ENCODE assay signal across 8 cellular contexts in the genomic region with DNA sequence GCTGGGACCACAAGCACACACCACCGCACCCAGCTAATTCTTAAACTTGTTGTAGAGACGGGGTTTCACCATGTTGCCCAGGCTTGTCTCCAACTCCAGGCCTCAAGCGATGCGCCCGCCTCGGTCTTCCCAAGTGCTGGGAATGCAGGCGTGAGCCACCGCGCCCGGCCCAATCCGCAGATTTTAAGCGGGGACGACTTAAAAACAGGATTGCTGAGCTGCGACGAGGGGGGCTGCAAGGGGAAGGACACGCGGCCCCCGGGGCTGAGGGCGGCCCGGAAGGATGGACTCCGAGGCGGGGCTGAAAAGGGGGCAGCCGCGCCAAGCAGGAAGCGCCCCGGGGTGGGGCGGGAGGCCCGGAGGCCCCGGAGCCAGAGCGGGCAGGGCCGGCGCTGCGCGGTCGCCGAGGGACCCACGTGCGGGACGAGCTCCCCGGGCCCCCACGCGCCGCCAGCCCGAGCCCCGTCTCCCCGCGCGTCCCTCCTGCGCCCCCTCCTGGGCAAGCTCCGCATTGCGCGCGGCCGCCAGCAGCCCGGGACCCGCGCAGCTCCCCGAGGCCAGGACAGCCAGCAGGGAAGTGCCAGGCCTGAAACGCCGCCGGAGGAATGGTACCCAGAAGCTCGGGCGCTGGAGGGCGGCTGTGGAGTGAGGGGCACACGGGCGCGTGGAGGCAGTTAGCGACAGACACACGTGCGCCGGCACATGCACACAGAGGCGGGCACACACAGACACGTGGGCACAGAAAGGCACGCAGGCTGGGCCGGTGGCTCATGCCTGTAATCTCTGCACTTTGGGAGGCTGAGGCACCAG. TPM values are rescaled to one million over a fixed set of nuclear protein-coding genes. Genes with fewer than 3 reads are reported as not detected.
DNase-seq lines count a peak whose midpoint lies in the region; ATAC-seq and TF ChIP-seq lines count a peak whose summit lies in the region.

No MANE protein-coding gene starts in this region.

- H3K14ac ChIP-seq in trophoblast cell (ENCODE audit: low read length): no peak overlapping the region

- RAD21 ChIA-PET in HCT116 (lab: Charles Lee; ENCODE audit: low non-redundant PET in 1 of 2, low total read pairs in 2 of 2, uncharacterized antibody in 2 of 2, unreplicated experiment in 2 of 2): interaction anchor here (0.6 to 2.6 kb wide), 10 partner anchors 9 to 136 kb away, joined by 3 to 11 read pairs (median 4); no protein-coding TSS in a partner anchor

- H3K9me2 ChIP-seq in HCT116 (ENCODE audit: insufficient read depth): no peaks in the 10 kb centered on the region

- H3K18ac ChIP-seq in trophoblast cell (ENCODE audit: low read length): no peak overlapping the region

- DNase-seq in HCT116 (ENCODE audit: low read depth, low spot score) (no peak), SK-N-DZ (ENCODE audit: low spot score) (peak; percentile 21), glutamatergic neuron (peak; percentile 90), trophoblast cell (peak; percentile 46 to 75), tibial nerve (ENCODE audit: low spot score in 2 of 2) (peak; percentile 39 to 60), NCI-H2029 treated with DMSO at 0.1 percent for 48 hours (lab: John Stamatoyannopoulos, UW) (no peak)
- DNase-seq in activated naive CD4-positive, alpha-beta T cell treated with anti-CD3 and anti-CD28 coated beads for 36 hours: peak; percentile 73

- no peak overlapping the region for H3K23ac ChIP-seq in trophoblast cell (ENCODE audit: low read length)

- no TSS peak for BruUV-seq in HCT116 (replicated peaks; lab: Mats Ljungman, UMichigan)

- no peak overlapping the region for H4K91ac ChIP-seq in trophoblast cell (ENCODE audit: low read depth, low read length)

- intact Hi-C loops in HCT116 (cut with micrococcal nuclease): loop anchor here (5.0 kb wide), 1 partner anchor 137 kb away; no protein-coding TSS in a partner anchor
- intact Hi-C loops in activated naive CD4-positive, alpha-beta T cell treated with anti-CD3 and anti-CD28 coated beads for 36 hours (cut with micrococcal nuclease): loop anchor here (1.0 kb wide), 1 partner anchor 84 kb away; no protein-coding TSS in a partner anchor

- no peak overlapping the region for H3K4ac ChIP-seq in trophoblast cell (ENCODE audit: low read depth, low read length)

- H4K12ac ChIP-seq in trophoblast cell (ENCODE audit: low read depth, low read length): no peak overlapping the region

- H3K36me3 ChIP-seq in HCT116 (ENCODE audit: control insufficient read depth in 1 of 2, insufficient read depth in 2 of 2, low read length in 2 of 2) (no peaks in the 10 kb centered on the region), trophoblast cell (ENCODE audit: control insufficient read depth in 1 of 2, insufficient read depth in 2 of 2, low read length in 2 of 2) (no peaks in the 10 kb centered on the region), tibial nerve (no peaks in the 10 kb centered on the region)

- TF ChIP-seq RAD21 in HCT116 (IDR thresholded peaks at IDR 0.05; ENCODE audit: low read depth): no peak

- H3K79me2 ChIP-seq in HCT116 (ENCODE audit: insufficient read depth, low read length) (no peaks in the 10 kb centered on the region), trophoblast cell (ENCODE audit: control insufficient read depth, insufficient read depth, low read length, poor library complexity) (no peaks in the 10 kb centered on the region)

- H3K27me3 ChIP-seq in HCT116 (ENCODE audit: insufficient read depth, low read length): no peaks in the 10 kb centered on the region
- no peaks in the 10 kb centered on the region for H3K27me3 ChIP-seq in trophoblast cell (ENCODE audit: insufficient read depth, low read length)
- peaks cover 4 to 68% of the 10 kb centered on the region in 2 donors for H3K27me3 ChIP-seq in tibial nerve

- H3K9me3 Mint-ChIP-seq in activated naive CD4-positive, alpha-beta T cell treated with anti-CD3 and anti-CD28 coated beads for 36 hours: no peaks in the 10 kb centered on the region
- H3K9me3 Mint-ChIP-seq in glutamatergic neuron (ENCODE audit: unreplicated experiment): peaks cover 7% of the 10 kb centered on the region

- CTCF ChIA-PET in HCT116 (lab: Charles Lee): interaction anchor here (0.7 to 4.1 kb wide), 23 partner anchors 8 to 204 kb away, joined by 3 to 70 read pairs (median 4); partner anchors contain the start of genes CFAP74, GABRD and TMEM52
- CTCF ChIA-PET in activated naive CD4-positive, alpha-beta T cell treated with anti-CD3 and anti-CD28 coated beads for 36 hours (lab: Charles Lee): interaction anchor here (0.6 to 5.4 kb wide), 28 partner anchors 9 to 339 kb away, joined by 3 to 52 read pairs (median 4); partner anchors contain the start of genes CALML6, CFAP74, FAAP20 and GABRD

- H3K9ac ChIP-seq in HCT116 (ENCODE audit: low read length) (peak overlapping the region; percentile 23; the same call in 1 of the 2 replicates), trophoblast cell (ENCODE audit: low read length) (no peak overlapping the region)

- no peak overlapping the region for H2AK5ac ChIP-seq in trophoblast cell (ENCODE audit: low read length)

- peak; percentile 59 for ATAC-seq in HCT116

- no peaks in the 10 kb centered on the region for H3K9me3 ChIP-seq in HCT116 (ENCODE audit: control insufficient read depth in 1 of 2, insufficient read depth in 1 of 2, low read depth in 1 of 2, low read length in 2 of 2)
- H3K9me3 ChIP-seq in trophoblast cell (ENCODE audit: insufficient read depth, low read depth, low read length): peaks cover 2% of the 10 kb centered on the region
- peaks cover 0 to 10% (median 0%) of the 10 kb centered on the region in 4 donors for H3K9me3 ChIP-seq in tibial nerve

- peaks cover 2% of the 10 kb centered on the region for H3K79me1 ChIP-seq in trophoblast cell (ENCODE audit: low read length)

- TF ChIP-seq POLR2A in HCT116 (IDR thresholded peaks at IDR 0.05; ENCODE audit: borderline replicate concordance, extremely low read depth, insufficient read depth, insufficient read length) (no peak), tibial nerve (IDR thresholded peaks at IDR 0.05) (no peak)

- no peak overlapping the region for H3K27ac Mint-ChIP-seq in activated naive CD4-positive, alpha-beta T cell treated with anti-CD3 and anti-CD28 coated beads for 36 hours
- no peak overlapping the region for H3K27ac Mint-ChIP-seq in glutamatergic neuron (ENCODE audit: unreplicated experiment)

- H3K4me1 Mint-ChIP-seq in activated naive CD4-positive, alpha-beta T cell treated with anti-CD3 and anti-CD28 coated beads for 36 hours (ENCODE audit: low read depth): peaks cover 19% of the 10 kb centered on the region
- H3K4me1 Mint-ChIP-seq in glutamatergic neuron (ENCODE audit: low read depth, unreplicated experiment): peaks cover 5% of the 10 kb centered on the region

- peaks cover 18 to 39% of the 10 kb centered on the region in 2 experiments for H3K4me1 ChIP-seq in HCT116 (ENCODE audit: control insufficient read depth in 1 of 2, insufficient read depth in 2 of 2, low read length in 2 of 2)
- peaks cover 7 to 9% of the 10 kb centered on the region in 2 experiments for H3K4me1 ChIP-seq in trophoblast cell (ENCODE audit: control insufficient read depth in 1 of 2, insufficient read depth in 2 of 2, low read length in 2 of 2)
- peaks cover 0 to 20% (median 10%) of the 10 kb centered on the region in 4 donors for H3K4me1 ChIP-seq in tibial nerve

- no peaks in the 10 kb centered on the region for H3K36me3 Mint-ChIP-seq in activated naive CD4-positive, alpha-beta T cell treated with anti-CD3 and anti-CD28 coated beads for 36 hours (ENCODE audit: low read depth)
- no peaks in the 10 kb centered on the region for H3K36me3 Mint-ChIP-seq in glutamatergic neuron (ENCODE audit: unreplicated experiment)

- H2BK120ac ChIP-seq in trophoblast cell (ENCODE audit: insufficient read depth, low read length, poor library complexity): no peak overlapping the region

- peaks cover 12% of the 10 kb centered on the region for H3K27me3 Mint-ChIP-seq in activated naive CD4-positive, alpha-beta T cell treated with anti-CD3 and anti-CD28 coated beads for 36 hours (ENCODE audit: low read depth)
- H3K27me3 Mint-ChIP-seq in glutamatergic neuron (ENCODE audit: unreplicated experiment): peaks cover 16% of the 10 kb centered on the region

- POLR2A ChIA-PET in HCT116 (lab: Charles Lee): interaction anchor here (0.9 kb wide), 1 partner anchor 138 kb away, joined by 4 read pairs; no protein-coding TSS in a partner anchor

- H3K4me3 Mint-ChIP-seq in activated naive CD4-positive, alpha-beta T cell treated with anti-CD3 and anti-CD28 coated beads for 36 hours: peak overlapping the region; percentile 34
- no peak overlapping the region for H3K4me3 Mint-ChIP-seq in glutamatergic neuron (ENCODE audit: unreplicated experiment)

- H2AFZ ChIP-seq in HCT116 (ENCODE audit: low read depth, low read length, poor library complexity, severe bottlenecking) (peak overlapping the region; percentile 78), trophoblast cell (ENCODE audit: insufficient read depth, low read length, poor library complexity) (no peak overlapping the region)

- no peaks in the 10 kb centered on the region for H4K20me1 ChIP-seq in HCT116 (ENCODE audit: insufficient read depth)

- peak; percentile 99 for TF ChIP-seq CTCF in C4-2B (conservative IDR thresholded peaks at IDR 0.05)
- peak in 2 of 3 experiments; percentile 68 to 81; a peak in 4 of 6 replicates for TF ChIP-seq CTCF in HCT116 (IDR thresholded peaks at IDR 0.05 in 2 of 3, conservative IDR thresholded peaks at IDR 0.05 in 1 of 3; ENCODE audit: borderline replicate concordance in 1 of 3, insufficient read depth in 1 of 3, low read depth in 2 of 3, low read length in 2 of 3)
- TF ChIP-seq CTCF in glutamatergic neuron (IDR thresholded peaks at IDR 0.05; ENCODE audit: partially characterized antibody, unreplicated experiment): peak; percentile 91
- peak; percentile 82 to 94 (median 88) for TF ChIP-seq CTCF in tibial nerve (IDR thresholded peaks at IDR 0.05)

- peak overlapping the region; percentile 58 for H3K4me2 ChIP-seq in HCT116 (ENCODE audit: low read length)
- H3K4me2 ChIP-seq in trophoblast cell (ENCODE audit: low read length): peak overlapping the region; percentile 59

- no CpG with 5 or more reads among the region's 75 CpGs for WGBS in trophoblast cell (ENCODE audit: extremely low coverage, insufficient coverage, insufficient read length)
- WGBS in tibial nerve, 2 donors: 13 to 21% methylated on average over 28 to 54 of the region's 75 CpGs

- no peak overlapping the region; the same call in 1 of the 2 replicates for H3K27ac ChIP-seq in C4-2B
- peak overlapping the region; percentile 29; the same call in 1 of the 2 replicates for H3K27ac ChIP-seq in HCT116 (ENCODE audit: low read depth, low read length)
- H3K27ac ChIP-seq in trophoblast cell (ENCODE audit: low read depth, low read length): no peak overlapping the region
- H3K27ac ChIP-seq in tibial nerve: no peak overlapping the region

- H3K4me3 ChIP-seq in HCT116 (replicated peaks in 1 of 2; ENCODE audit: low read depth in 1 of 2, low read length in 2 of 2) (no peak overlapping the region), trophoblast cell (ENCODE audit: low read depth, low read length) (no peak overlapping the region), tibial nerve (peak overlapping the region in 2 of 4 donors; percentile 5 to 36)

- no peak overlapping the region for H2BK5ac ChIP-seq in trophoblast cell (ENCODE audit: low read depth, low read length, poor library complexity)

- no peak for TF ChIP-seq EP300 in tibial nerve (IDR thresholded peaks at IDR 0.05)

- H2BK12ac ChIP-seq in trophoblast cell (ENCODE audit: low read length): no peak overlapping the region

- H4K8ac ChIP-seq in trophoblast cell (ENCODE audit: low read depth, low read length): no peak overlapping the region

RNA-seq across cellular contexts. Expression of gene PRKCZ, which starts 5.5 kb away (rescaled TPM):
- 46.8 TPM for total RNA-seq in HCT116 (2021; ENCODE audit: unreplicated experiment)
- 40.1 and 45.4 TPM in 2 replicates for polyA plus RNA-seq in HCT116 (2012)
- polyA plus RNA-seq in SK-N-DZ (2014; cell fraction: cytosol; rRNA removed): 4.2 and 6.3 TPM in 2 replicates
- polyA plus RNA-seq in SK-N-DZ (2014; cell fraction: nucleus; rRNA removed): 5.0 and 8.7 TPM in 2 replicates
- total RNA-seq in activated naive CD4-positive, alpha-beta T cell treated with anti-CD3 and anti-CD28 coated beads for 36 hours: 1 to 10 TPM; 6.8 to 7.0 TPM
- total RNA-seq in glutamatergic neuron (ENCODE audit: unreplicated experiment): 120 TPM
- 232 and 240 TPM in 2 replicates for polyA plus RNA-seq in trophoblast cell (2013)
- 1 to 10 TPM; 2.0 to 3.9 (median 2.8) TPM for total RNA-seq in tibial nerve

RNA-seq across cellular contexts. Expression of gene GABRD, which starts 25.6 kb away (rescaled TPM):
- total RNA-seq in HCT116 (2021; ENCODE audit: unreplicated experiment) (15.6 TPM), glutamatergic neuron (ENCODE audit: unreplicated experiment) (2.5 TPM), tibial nerve (1 to 10 TPM in 1 of 4 donors, not detected in 3; 1.0 TPM)
- polyA plus RNA-seq in HCT116 (2012): 21.8 and 30.5 TPM in 2 replicates
- 0.15 TPM in 1 of 2 replicates, not detected in the other for polyA plus RNA-seq in SK-N-DZ (2014; cell fraction: cytosol; rRNA removed)
- polyA plus RNA-seq in SK-N-DZ (2014; cell fraction: nucleus; rRNA removed): not detected in 2 replicates
- total RNA-seq in activated naive CD4-positive, alpha-beta T cell treated with anti-CD3 and anti-CD28 coated beads for 36 hours: not detected
- 0.05 and 0.08 TPM in 2 replicates for polyA plus RNA-seq in trophoblast cell (2013)

RNA-seq across cellular contexts. Expression of gene CFAP74, which starts 41.1 kb away (rescaled TPM):
- total RNA-seq in HCT116 (2021; ENCODE audit: unreplicated experiment): 4.9 TPM
- 2.9 and 3.3 TPM in 2 replicates for polyA plus RNA-seq in HCT116 (2012)
- not detected in 2 replicates for polyA plus RNA-seq in SK-N-DZ (2014; cell fraction: cytosol; rRNA removed)
- not detected in 2 replicates for polyA plus RNA-seq in SK-N-DZ (2014; cell fraction: nucleus; rRNA removed)
- not detected for total RNA-seq in activated naive CD4-positive, alpha-beta T cell treated with anti-CD3 and anti-CD28 coated beads for 36 hours
- not detected for total RNA-seq in glutamatergic neuron (ENCODE audit: unreplicated experiment)
- polyA plus RNA-seq in trophoblast cell (2013): 0.03 and 0.15 TPM in 2 replicates
- total RNA-seq in tibial nerve: not detected

Comparison
In these comparisons a context has a peak if more than half of its experiments do, and no peak if none do; other contexts are left out.
1. DNase-seq: peak in SK-N-DZ (single experiment), activated naive CD4-positive, alpha-beta T cell treated with anti-CD3 and anti-CD28 coated beads for 36 hours (single experiment), glutamatergic neuron (single experiment), trophoblast cell (2 of 2) and tibial nerve (2 of 2); none in HCT116 (single experiment) and NCI-H2029 treated with DMSO at 0.1 percent for 48 hours (single experiment).
2. Peak in every context shown above with its lines, with median percentiles within 50 percentile points of each other: CTCF ChIP-seq.